Comparison of ENCODE assay signal across 15 cellular contexts in the genomic region with DNA sequence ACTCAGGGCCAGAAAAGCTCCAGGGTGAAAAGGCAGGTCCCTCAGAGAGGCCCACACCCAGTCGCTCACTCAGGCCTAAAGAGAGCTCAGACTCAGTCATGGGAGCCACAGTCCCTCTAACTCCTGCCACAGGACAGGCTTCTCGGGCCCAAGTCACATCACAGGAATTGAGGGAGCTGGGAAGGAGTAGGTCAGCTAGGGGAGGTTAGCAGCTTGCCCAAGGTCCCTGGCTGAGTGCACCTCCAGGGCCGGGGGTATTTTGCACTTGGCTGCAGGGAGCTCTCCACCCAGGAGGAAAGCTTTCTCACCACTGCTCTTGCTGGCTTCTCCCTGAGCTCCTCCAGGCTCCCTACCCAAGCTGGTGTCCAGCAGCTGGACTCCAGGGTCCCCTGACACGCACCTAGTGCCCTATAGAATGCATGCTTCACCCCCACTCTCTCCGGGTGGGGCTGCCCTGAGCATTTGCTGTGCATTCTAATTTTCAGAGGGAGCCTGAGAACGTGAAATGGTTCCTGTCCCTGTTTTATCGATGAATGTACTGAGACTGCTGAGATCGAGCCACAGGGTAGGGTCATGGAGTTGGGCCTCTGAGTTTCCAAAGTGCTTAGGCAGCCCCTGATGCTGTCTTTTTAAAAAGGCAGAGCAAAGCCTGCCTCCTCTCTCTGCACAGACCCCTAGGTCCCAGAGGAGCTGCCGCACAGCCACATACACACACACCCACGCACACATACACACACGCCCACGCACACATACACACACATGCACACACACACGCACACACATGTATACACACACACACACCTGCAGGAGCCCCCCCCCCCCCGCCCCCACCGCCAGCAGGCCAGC. TPM values are rescaled to one million over a fixed set of nuclear protein-coding genes. Genes with fewer than 3 reads are reported as not detected.
DNase-seq lines count a peak whose midpoint lies in the region; ATAC-seq lines count a peak whose summit lies in the region.
"Had no signal": no experiment of that assay in that cellular context is flagged by ENCODE, and none has a peak within 500 bp of the region (broad histone marks: within the 10 kb centered on the region; RNA-seq: fewer than 3 reads in every experiment).

No MANE protein-coding gene starts in this region.

- DNase-seq in activated CD8-positive, alpha-beta memory T cell treated with anti-CD3 and anti-CD28 coated beads, Interleukin-2, amount 50 U/mL, for 48 hours, result peak; percentile 35
- DNase-seq in activated CD8-positive, alpha-beta memory T cell treated with anti-CD3 and anti-CD28 coated beads, Interleukin-2, amount 50 U/mL, for 4 hours, result no peak
- peak; percentile 14 for DNase-seq in NAMALWA (ENCODE audit: low spot score)
- DNase-seq in islet precursor cell, result peak; percentile 49
- DNase-seq in ureter (ENCODE audit: low spot score), result peak; percentile 26
- DNase-seq in inferior parietal cortex (ENCODE audit: extremely low spot score), result no peak
- DNase-seq: DMS 273 treated with DMSO at 0.1 percent for 48 hours, NCI-H1436, NCI-H2029, NCI-H2171 treated with DMSO at 0.1 percent for 48 hours, NCI-H446 treated with DMSO at 0.1 percent for 48 hours, OCI-M1, RPMI8226 had no signal

- ATAC-seq in GM18519 (IDR thresholded peaks at IDR 0.05; ENCODE audit: low FRiP score, unreplicated experiment) (no peak), HG03565 (IDR thresholded peaks at IDR 0.05; ENCODE audit: unreplicated experiment) (no peak)

RNA-seq across cellular contexts. Expression of a gene that starts 37.9 kb away (rescaled TPM):
- 0.42 TPM for total RNA-seq in ureter

Comparison
In these comparisons a context has a peak if more than half of its experiments do, and no peak if none do; other contexts are left out.
1. DNase-seq: peak in activated CD8-positive, alpha-beta memory T cell treated with anti-CD3 and anti-CD28 coated beads, Interleukin-2, amount 50 U/mL, for 48 hours (single experiment), NAMALWA (single experiment), islet precursor cell (single experiment) and ureter (single experiment); none in activated CD8-positive, alpha-beta memory T cell treated with anti-CD3 and anti-CD28 coated beads, Interleukin-2, amount 50 U/mL, for 4 hours (single experiment) and inferior parietal cortex (single experiment).